ENCODE assay signal across 8 cellular contexts in the genomic region with DNA sequence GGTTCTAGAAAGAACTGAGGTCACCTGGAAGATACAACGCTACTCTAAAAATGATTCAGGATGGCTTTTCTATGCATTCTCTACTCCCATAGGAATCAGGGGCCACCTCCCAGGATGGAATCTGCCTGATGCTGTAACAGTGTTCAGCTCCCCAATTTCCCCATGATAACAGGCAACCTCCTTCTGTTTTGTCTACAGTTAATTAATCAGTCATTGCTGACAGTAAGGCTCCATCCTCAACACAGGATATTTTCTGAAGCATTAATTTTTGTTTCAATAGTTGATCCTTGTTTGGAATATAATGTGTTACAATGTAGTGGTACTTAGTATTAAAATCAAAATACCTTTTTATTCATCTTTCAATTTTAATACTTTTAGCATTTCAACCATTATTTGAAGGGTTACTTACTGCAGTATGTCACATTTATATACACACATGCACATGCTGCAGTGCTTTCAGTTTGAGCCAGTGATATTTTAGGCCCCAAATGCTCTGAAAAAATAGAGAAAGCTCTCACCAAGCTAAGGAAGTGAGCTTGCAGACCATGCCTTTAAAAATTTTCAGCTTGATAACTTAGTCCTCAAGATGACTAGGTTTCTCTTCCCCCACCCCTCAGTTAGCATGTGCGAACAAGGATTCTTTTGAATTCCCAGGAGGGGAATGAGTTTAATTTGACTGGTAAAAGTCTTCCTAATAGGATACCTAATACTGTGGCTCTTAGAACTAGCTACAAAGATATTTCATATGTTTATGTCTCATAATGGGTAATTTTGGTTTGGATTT.
A peak's percentile ranks its signal among the peaks of the same experiment; 100 is the strongest.
DNase-seq lines count a peak whose midpoint lies in the region; ATAC-seq lines count a peak whose summit lies in the region.

No MANE protein-coding gene starts in this region.

- peak; percentile 7 for DNase-seq in GDM1 (lab: John Stamatoyannopoulos, UW)
- peak in 1 of 3 experiments; percentile 13 for DNase-seq in effector memory CD8-positive, alpha-beta T cell
- no peak for DNase-seq in NCI-H2081 treated with DMSO at 0.1 percent for 48 hours (lab: John Stamatoyannopoulos, UW)
- DNase-seq in activated gamma-delta T cell (lab: John Stamatoyannopoulos, UW), result no peak
- DNase-seq in SW480 (ENCODE audit: low spot score), result no peak
- no peak for DNase-seq in putamen (ENCODE audit: low spot score)

- peak overlapping the region; percentile 86 to 91 for H3K27ac Mint-ChIP-seq in effector memory CD8-positive, alpha-beta T cell

- H3K36me3 Mint-ChIP-seq in effector memory CD8-positive, alpha-beta T cell (ENCODE audit: insufficient read depth), result peaks cover 35% of the 10 kb centered on the region

- no peaks in the 10 kb centered on the region for H3K9me3 Mint-ChIP-seq in effector memory CD8-positive, alpha-beta T cell

- H3K27me3 Mint-ChIP-seq in effector memory CD8-positive, alpha-beta T cell, result no peaks in the 10 kb centered on the region

- ATAC-seq in GM19455 (IDR thresholded peaks at IDR 0.05; ENCODE audit: unreplicated experiment), result peak; percentile 40
- ATAC-seq in HG03565 (IDR thresholded peaks at IDR 0.05; ENCODE audit: unreplicated experiment), result peak; percentile 17
- ATAC-seq in effector memory CD8-positive, alpha-beta T cell (replicated peaks), result peak; percentile 34

- H3K4me3 Mint-ChIP-seq in effector memory CD8-positive, alpha-beta T cell, result peak overlapping the region; percentile 81 to 87

- peaks cover 53 to 64% of the 10 kb centered on the region in 2 donors for H3K4me1 Mint-ChIP-seq in effector memory CD8-positive, alpha-beta T cell (ENCODE audit: low read depth in 2 of 2)
